Comparison of ENCODE assay signal across 21 cellular contexts in the genomic region with DNA sequence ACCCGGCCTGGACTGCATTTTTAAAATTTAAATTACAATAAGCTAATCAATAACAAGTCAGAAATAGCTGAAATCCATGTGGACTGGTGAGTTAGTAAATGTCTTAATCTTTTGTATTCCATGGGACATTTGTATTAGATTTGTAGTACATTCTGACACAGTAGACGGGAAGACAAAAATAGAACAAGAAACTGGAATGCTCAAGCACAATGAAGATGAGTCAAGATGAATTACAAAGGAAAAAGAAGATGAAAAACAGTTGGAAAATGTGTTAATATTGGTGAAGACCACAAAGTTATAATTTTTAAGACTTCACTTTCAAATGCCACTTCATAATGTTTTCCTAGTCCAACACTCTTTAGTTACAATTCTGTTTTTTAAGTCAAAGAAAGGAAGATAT.
"Had no signal": no experiment of that assay in that cellular context is flagged by ENCODE, and none has a peak within 500 bp of the region (broad histone marks: within the 10 kb centered on the region; RNA-seq: fewer than 3 reads in every experiment).

No MANE protein-coding gene starts in this region.

- H3K9me3 Mint-ChIP-seq: natural killer cell; neural crest cell; stimulated activated naive B cell treated with anti-CD40 and anti-IgM and Interleukin-4, amounts not matched to agents 10 μg/mL and 1 μg/mL and 100 μg/mL, for 72 hours; stimulated activated naive CD8-positive, alpha-beta T cell treated with anti-CD3 and anti-CD28 coated beads, Interleukin-15, amount 100 ng/mL, for 72 hours had no signal

- H3K4me1 Mint-ChIP-seq: natural killer cell; neural crest cell; stimulated activated naive B cell treated with anti-CD40 and anti-IgM and Interleukin-4, amounts not matched to agents 10 μg/mL and 1 μg/mL and 100 μg/mL, for 72 hours; stimulated activated naive CD8-positive, alpha-beta T cell treated with anti-CD3 and anti-CD28 coated beads, Interleukin-15, amount 100 ng/mL, for 72 hours had no signal

- FAIRE-seq: endometrium, kidney had no signal

- H3K27ac Mint-ChIP-seq: stimulated activated naive B cell treated with anti-CD40 and anti-IgM and Interleukin-4, amounts not matched to agents 10 μg/mL and 1 μg/mL and 100 μg/mL, for 72 hours; stimulated activated naive CD8-positive, alpha-beta T cell treated with anti-CD3 and anti-CD28 coated beads, Interleukin-15, amount 100 ng/mL, for 72 hours had no signal

- H3K9me3 ChIP-seq: thoracic aorta, transverse colon had no signal

- H3K4me3 ChIP-seq: lung, skin epidermis, thoracic aorta, transverse colon had no signal

- H3K36me3 ChIP-seq: thoracic aorta, transverse colon had no signal

- H3K27me3 Mint-ChIP-seq: stimulated activated naive B cell treated with anti-CD40 and anti-IgM and Interleukin-4, amounts not matched to agents 10 μg/mL and 1 μg/mL and 100 μg/mL, for 72 hours; stimulated activated naive CD8-positive, alpha-beta T cell treated with anti-CD3 and anti-CD28 coated beads, Interleukin-15, amount 100 ng/mL, for 72 hours had no signal

- ATAC-seq: esophagus mucosa; foreskin keratinocyte; left cardiac atrium; left ventricle myocardium superior; natural killer cell; sciatic nerve; stimulated activated naive B cell treated with anti-CD40 and anti-IgM and Interleukin-4, amounts not matched to agents 10 μg/mL and 1 μg/mL and 100 μg/mL, for 72 hours; stimulated activated naive CD8-positive, alpha-beta T cell treated with anti-CD3 and anti-CD28 coated beads, Interleukin-15, amount 100 ng/mL, for 72 hours had no signal

- H3K27ac ChIP-seq: foreskin keratinocyte, thoracic aorta, transverse colon had no signal

- DNase-seq: cortex of kidney; effector memory CD4-positive, alpha-beta T cell; foreskin keratinocyte; kidney; left cardiac atrium; left ventricle myocardium superior; mesendoderm; natural killer cell; posterior cingulate gyrus; stimulated activated CD4-positive, alpha-beta T cell treated with anti-CD3 and anti-CD28 coated beads, Interleukin-2, amount 100 ng/mL, for 24 hours; stimulated activated CD4-positive, alpha-beta T cell treated with anti-CD3 and anti-CD28 coated beads, Interleukin-4, amount 100 ng/mL, for 4 hours; stimulated activated naive B cell treated with anti-CD40 and anti-IgM and Interleukin-4, amounts not matched to agents 10 μg/mL and 1 μg/mL and 100 μg/mL, for 72 hours; stimulated activated naive CD8-positive, alpha-beta T cell treated with anti-CD3 and anti-CD28 coated beads, Interleukin-15, amount 100 ng/mL, for 72 hours; transverse colon had no signal

- H3K4me3 Mint-ChIP-seq: natural killer cell; neural crest cell; stimulated activated naive B cell treated with anti-CD40 and anti-IgM and Interleukin-4, amounts not matched to agents 10 μg/mL and 1 μg/mL and 100 μg/mL, for 72 hours; stimulated activated naive CD8-positive, alpha-beta T cell treated with anti-CD3 and anti-CD28 coated beads, Interleukin-15, amount 100 ng/mL, for 72 hours had no signal

- H3K27me3 ChIP-seq: foreskin keratinocyte, transverse colon had no signal

- H3K4me1 ChIP-seq: foreskin keratinocyte, transverse colon had no signal
